9 cellular contexts compared by ENCODE assay signal in genomic region chr1:157691285-157691920, GRCh38. TPM values are rescaled to one million over a fixed set of nuclear protein-coding genes. Genes with fewer than 3 reads are reported as not detected.
DNase-seq lines count a peak whose midpoint lies in the region; ATAC-seq and TF ChIP-seq lines count a peak whose summit lies in the region.
"Had no signal": no experiment of that assay in that cellular context is flagged by ENCODE, and none has a peak within 500 bp of the region (broad histone marks: within the 10 kb centered on the region; RNA-seq: fewer than 3 reads in every experiment).

No MANE protein-coding gene starts in this region.

- H4K20me1 ChIP-seq in PC-9 (ENCODE audit: insufficient read depth) (no peaks in the 10 kb centered on the region; the same call in 1 of the 2 replicates), smooth muscle cell (ENCODE audit: low read depth) (no peaks in the 10 kb centered on the region)

- H3K4me1 ChIP-seq in PC-9 (replicated peaks; ENCODE audit: insufficient read depth) (no peaks in the 10 kb centered on the region), smooth muscle cell (ENCODE audit: low read depth) (no peaks in the 10 kb centered on the region)

- ATAC-seq in HG03175 (IDR thresholded peaks at IDR 0.05; ENCODE audit: unreplicated experiment) (no peak), GM19023 (IDR thresholded peaks at IDR 0.05; ENCODE audit: unreplicated experiment) (no peak), HG03139 (IDR thresholded peaks at IDR 0.05; ENCODE audit: unreplicated experiment) (no peak)

- H3F3A ChIP-seq in PC-9 (ENCODE audit: insufficient read depth, low read depth) (no peaks in the 10 kb centered on the region), smooth muscle cell (ENCODE audit: low read depth) (no peaks in the 10 kb centered on the region)

- H3K79me2 ChIP-seq in PC-9 (ENCODE audit: low read depth) (no peaks in the 10 kb centered on the region), smooth muscle cell (ENCODE audit: low read depth) (no peaks in the 10 kb centered on the region)

- H3K4me2 ChIP-seq in PC-9 (no peak overlapping the region), smooth muscle cell (no peak overlapping the region)

- no peaks in the 10 kb centered on the region for H3K9me2 ChIP-seq in PC-9 (ENCODE audit: insufficient read depth)

- no peaks in the 10 kb centered on the region for H3K9me3 ChIP-seq in PC-9 (ENCODE audit: insufficient read depth, low read depth)
- no peaks in the 10 kb centered on the region for H3K9me3 ChIP-seq in smooth muscle cell (replicated peaks; ENCODE audit: low read depth)

- DNase-seq in Ammon's horn (ENCODE audit: low spot score) (peak; percentile 72), GM20000 (ENCODE audit: low spot score) (peak; percentile 34), PC-9 (no peak), fibroblast of the aortic adventitia (ENCODE audit: low read depth) (peak; percentile 20), smooth muscle cell (lab: John Stamatoyannopoulos, UW; ENCODE audit: unreplicated experiment) (no peak)

- H3K27ac ChIP-seq in PC-9 (no peak overlapping the region), smooth muscle cell (ENCODE audit: low read depth) (no peak overlapping the region)

- H2AFZ ChIP-seq in PC-9, result no peak overlapping the region
- no peak overlapping the region for H2AFZ ChIP-seq in smooth muscle cell (ENCODE audit: low read depth)

- no TSS peak for BruUV-seq in PC-9 (replicated peaks; lab: Mats Ljungman, UMichigan)

- H3K27me3 ChIP-seq in PC-9 (ENCODE audit: insufficient read depth, low read depth) (no peaks in the 10 kb centered on the region), smooth muscle cell (ENCODE audit: low read depth) (peaks cover 6% of the 10 kb centered on the region)

- TF ChIP-seq CTCF in GM20000 (IDR thresholded peaks at IDR 0.05; ENCODE audit: extremely low read depth, missing control alignments) (peak; percentile 64), PC-9 (conservative IDR thresholded peaks at IDR 0.05) (peak; percentile 59), fibroblast of the aortic adventitia (IDR thresholded peaks at IDR 0.05; ENCODE audit: insufficient read depth, low read length) (peak; percentile 52), smooth muscle cell (IDR thresholded peaks at IDR 0.05; ENCODE audit: borderline replicate concordance, insufficient read depth, poor library complexity, severe bottlenecking) (peak; percentile 44)

- POLR2A ChIA-PET in PC-9 (lab: Charles Lee; ENCODE audit: unreplicated experiment), result no interaction called here

- H3K4me3 ChIP-seq in PC-9 (no peak overlapping the region), fibroblast of the aortic adventitia (ENCODE audit: low read depth, low read length) (no peak overlapping the region), smooth muscle cell (no peak overlapping the region)

- WGBS in smooth muscle cell (ENCODE audit: low lambda C conversion rate), result 40% methylated on average over 5 of the region's 5 CpGs

- H3K36me3 ChIP-seq in PC-9 (ENCODE audit: low read depth) (no peaks in the 10 kb centered on the region), smooth muscle cell (ENCODE audit: low read depth) (no peaks in the 10 kb centered on the region)

- CTCF ChIA-PET in PC-9 (lab: Charles Lee), result interaction anchor here (1.2 kb wide), 1 partner anchor 111 kb away, joined by 3 read pairs; no protein-coding TSS in a partner anchor

- H3K9ac ChIP-seq in smooth muscle cell (ENCODE audit: low read depth), result no peak overlapping the region

- intact Hi-C loops in PC-9 (cut with micrococcal nuclease; ENCODE audit: unreplicated experiment), result loop anchor here (5.0 kb wide), 1 partner anchor 519 kb away; no protein-coding TSS in a partner anchor

RNA-seq across cellular contexts. Expression of gene FCRL3, which starts 9.2 kb away (rescaled TPM):
- total RNA-seq in PC-9 (2021) (not detected in 2 replicates), fibroblast of the aortic adventitia (ENCODE audit: low replicate concordance) (not detected in 2 replicates), smooth muscle cell (not detected in 2 replicates)
- not detected in 2 replicates for polyA plus RNA-seq in smooth muscle cell
- total RNA-seq: glomerular endothelial cell had no signal

Comparison
In these comparisons a context has a peak if more than half of its experiments do, and no peak if none do; other contexts are left out.
1. DNase-seq: peak in Ammon's horn (single experiment), GM20000 (single experiment) and fibroblast of the aortic adventitia (single experiment); none in PC-9 (0 of 2) and smooth muscle cell (single experiment).
2. Peak in every context shown above with its lines, with median percentiles within 50 percentile points of each other: CTCF ChIP-seq.